18 cellular contexts compared by ENCODE assay signal in genomic region chr1:33005117-33005811, GRCh38. TPM values are rescaled to one million over a fixed set of nuclear protein-coding genes. Genes with fewer than 3 reads are reported as not detected.
DNase-seq lines count a peak whose midpoint lies in the region; ATAC-seq and TF ChIP-seq lines count a peak whose summit lies in the region.
"Had no signal": no experiment of that assay in that cellular context is flagged by ENCODE, and none has a peak within 500 bp of the region (broad histone marks: within the 10 kb centered on the region; RNA-seq: fewer than 3 reads in every experiment).

No MANE protein-coding gene starts in this region.

- no peak overlapping the region for H2AFZ ChIP-seq in H9 (ENCODE audit: low read length)

- peak overlapping the region in 1 of 3 experiments; percentile 8; a peak in 1 of 7 replicates for H3K27ac Mint-ChIP-seq in H9

- H4K8ac ChIP-seq in H9 (replicated peaks; ENCODE audit: insufficient read length, low read depth, low read length): no peak overlapping the region

- no peak overlapping the region for H3K56ac ChIP-seq in H9 (ENCODE audit: insufficient read length, low read depth, low read length)

- no CpG with 5 or more reads among the region's 2 CpGs for WGBS in H9 (ENCODE audit: extremely low coverage, insufficient read length, low lambda C conversion rate)

- H3K4me3 ChIP-seq in RWPE2 (ENCODE audit: severe bottlenecking) (no peak overlapping the region), skin epidermis (no peak overlapping the region)
- H3K4me3 ChIP-seq: ascending aorta, BLaER1, left lung, upper lobe of right lung had no signal

- H3K27ac ChIP-seq in RWPE2 (ENCODE audit: poor library complexity, severe bottlenecking) (peak overlapping the region; percentile 73), epithelial cell of prostate (peak overlapping the region; percentile 80), skin epidermis (peak overlapping the region in 18 of 21 experiments; percentile 6 to 80 (median 56)), H9 (ENCODE audit: insufficient read length, low read depth, low read length) (no peak overlapping the region)
- H3K27ac ChIP-seq: ascending aorta, BLaER1, left lung, upper lobe of right lung had no signal

- no peaks in the 10 kb centered on the region for H3K27me3 ChIP-seq in RWPE2 (ENCODE audit: insufficient read depth, poor library complexity, severe bottlenecking)
- H3K27me3 ChIP-seq in H9 (ENCODE audit: insufficient read depth, low read length): no peaks in the 10 kb centered on the region
- H3K27me3 ChIP-seq: ascending aorta, BLaER1, left lung, upper lobe of right lung had no signal

- H4K5ac ChIP-seq in H9 (ENCODE audit: insufficient read length, low read depth, low read length): no peak overlapping the region

- H2BK5ac ChIP-seq in H9 (ENCODE audit: insufficient read length, low read length): no peak overlapping the region

- no peaks in the 10 kb centered on the region for H3K9me3 Mint-ChIP-seq in H9

- H4K20me1 ChIP-seq in H9 (ENCODE audit: control insufficient read depth, insufficient read depth, insufficient read length): no peaks in the 10 kb centered on the region
- H4K20me1 ChIP-seq: BLaER1 had no signal

- no peaks in the 10 kb centered on the region for H3K23me2 ChIP-seq in H9 (ENCODE audit: insufficient read length, low read depth, low read length, poor library complexity, severe bottlenecking)

- peaks cover 6 to 33% (median 16%) of the 10 kb centered on the region in 3 experiments; a peak in 6 of 7 replicates for H3K36me3 Mint-ChIP-seq in H9 (ENCODE audit: insufficient read depth in 1 of 3, low read depth in 3 of 3)

- H3K4ac ChIP-seq in H9 (ENCODE audit: low read depth, low read length): no peak overlapping the region

- H3K4me1 ChIP-seq in RWPE2 (ENCODE audit: insufficient read depth, poor library complexity, severe bottlenecking) (peaks cover 44% of the 10 kb centered on the region), H9 (ENCODE audit: insufficient read depth, low read length) (no peaks in the 10 kb centered on the region)
- H3K4me1 ChIP-seq: ascending aorta, BLaER1 had no signal

- H2BK12ac ChIP-seq in H9 (ENCODE audit: insufficient read length, low read depth, low read length): no peak overlapping the region

- no peak overlapping the region for H2BK15ac ChIP-seq in H9 (ENCODE audit: low read depth, low read length)

- H3K27me3 Mint-ChIP-seq in H9 (ENCODE audit: low read depth): no peaks in the 10 kb centered on the region; the same call in 1 of the 2 replicates

- no peak overlapping the region for H3K9ac ChIP-seq in H9 (ENCODE audit: extremely low read depth, insufficient read length, low read length)
- H3K9ac ChIP-seq: BLaER1 had no signal

- peaks cover 22% of the 10 kb centered on the region for H3K36me3 ChIP-seq in RWPE2 (ENCODE audit: low read depth)
- H3K36me3 ChIP-seq: left lung had no signal

- no peak overlapping the region for H4K91ac ChIP-seq in H9 (ENCODE audit: insufficient read length, low read depth, low read length)

- H3K14ac ChIP-seq in H9 (ENCODE audit: insufficient read depth, low read length): no peak overlapping the region

- H3K4me3 Mint-ChIP-seq in H9: no peak overlapping the region

- H3K79me2 ChIP-seq in H9 (ENCODE audit: insufficient read depth, low read length): no peaks in the 10 kb centered on the region

- H2AK5ac ChIP-seq in H9 (ENCODE audit: insufficient read length, low read length): no peak overlapping the region

- ATAC-seq in RWPE2 (ENCODE audit: low read depth): no peak
- ATAC-seq: left lung, Panc1, upper lobe of right lung had no signal

- H3K79me1 ChIP-seq in H9 (ENCODE audit: insufficient read depth, low read depth, low read length, poor library complexity, severe bottlenecking): no peaks in the 10 kb centered on the region

- no peak overlapping the region for H3K23ac ChIP-seq in H9 (ENCODE audit: insufficient read length, low read depth, low read length)

- TF ChIP-seq CTCF in RWPE2 (IDR thresholded peaks at IDR 0.05; ENCODE audit: poor library complexity, severe bottlenecking): no peak
- TF ChIP-seq CTCF in H9 (conservative IDR thresholded peaks at IDR 0.05): no peak

- no peak overlapping the region for H2BK120ac ChIP-seq in H9 (ENCODE audit: low read depth, low read length, poor library complexity, severe bottlenecking)

- no peak overlapping the region for H3K4me2 ChIP-seq in H9 (ENCODE audit: insufficient read depth, insufficient read length, low read length)
- H3K4me2 ChIP-seq: BLaER1 had no signal

- DNase-seq in COLO829 (ENCODE audit: low spot score) (peak; percentile 94), RWPE2 (ENCODE audit: low spot score) (no peak), epithelial cell of prostate (ENCODE audit: low read depth, low spot score) (no peak), H9 (no peak), HuH-7 (ENCODE audit: low spot score) (no peak)
- DNase-seq in activated CD4-positive, CD25-positive, alpha-beta regulatory T cell (lab: John Stamatoyannopoulos, UW): no peak
- DNase-seq: activated CD4-positive, CD25-positive, alpha-beta regulatory T cell treated with anti-CD3 and anti-CD28 coated beads, Interleukin-2, amount 50 U/mL, for 72 hours; activated T-cell treated with anti-CD3 and anti-CD28 coated beads, Interleukin-2, amount 50 U/mL, for 48 hours; DMS79; GOT3; left lung; MV-4-11; T-helper 2 cell; upper lobe of right lung had no signal

- H3K18ac ChIP-seq in H9 (ENCODE audit: insufficient read length, low read depth, low read length): no peak overlapping the region

- no peak overlapping the region for H2BK20ac ChIP-seq in H9 (ENCODE audit: low read depth, low read length, poor library complexity, severe bottlenecking)

- H3K4me1 Mint-ChIP-seq in H9: peaks cover 28 to 33% of the 10 kb centered on the region in 2 experiments

- H3K9me3 ChIP-seq in RWPE2 (ENCODE audit: severe bottlenecking) (no peaks in the 10 kb centered on the region), H9 (ENCODE audit: control insufficient read depth, low read depth, low read length) (no peaks in the 10 kb centered on the region)
- H3K9me3 ChIP-seq: ascending aorta, BLaER1, left lung, upper lobe of right lung had no signal

- H3T11ph ChIP-seq in H9 (ENCODE audit: low read length): no peak overlapping the region

RNA-seq across cellular contexts. Expression of gene AK2, which starts 31.4 kb away (rescaled TPM):
- total RNA-seq in H9 (2021): 144 and 159 TPM in 2 replicates

RNA-seq across cellular contexts. Expression of gene RNF19B, which starts 40.7 kb away (rescaled TPM):
- 15.0 and 15.6 TPM in 2 replicates for total RNA-seq in H9 (2021)
